ENCODE assay signal across 1 cellular context in the genomic region with DNA sequence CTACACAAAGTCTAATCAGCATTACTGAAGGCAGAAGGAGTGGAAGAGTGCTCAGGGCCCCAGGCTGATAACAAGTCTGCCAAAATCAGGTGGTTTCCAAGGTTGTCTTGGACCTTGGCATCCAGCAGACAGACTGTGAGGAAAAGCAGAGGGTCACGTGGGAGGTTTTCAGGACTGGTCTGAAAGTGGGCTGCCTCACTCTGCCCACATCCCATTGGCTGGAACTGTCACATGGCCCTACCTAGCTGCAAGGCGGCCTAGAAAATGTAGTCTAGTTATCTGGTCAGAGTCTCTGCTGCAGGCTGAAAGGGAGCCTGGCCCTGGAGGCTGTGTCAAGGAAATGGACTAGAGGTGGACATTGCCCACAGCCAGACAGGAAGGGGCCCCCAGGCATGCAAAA.
TF ChIP-seq lines count a peak whose summit lies in the region.

No MANE protein-coding gene starts in this region.

TF ChIP-seq in Ishikawa, 13 proteins besides CTCF, POLR2A, EP300 and RAD21 (continued from another document):
- TF ChIP-seq, protein P1, sequence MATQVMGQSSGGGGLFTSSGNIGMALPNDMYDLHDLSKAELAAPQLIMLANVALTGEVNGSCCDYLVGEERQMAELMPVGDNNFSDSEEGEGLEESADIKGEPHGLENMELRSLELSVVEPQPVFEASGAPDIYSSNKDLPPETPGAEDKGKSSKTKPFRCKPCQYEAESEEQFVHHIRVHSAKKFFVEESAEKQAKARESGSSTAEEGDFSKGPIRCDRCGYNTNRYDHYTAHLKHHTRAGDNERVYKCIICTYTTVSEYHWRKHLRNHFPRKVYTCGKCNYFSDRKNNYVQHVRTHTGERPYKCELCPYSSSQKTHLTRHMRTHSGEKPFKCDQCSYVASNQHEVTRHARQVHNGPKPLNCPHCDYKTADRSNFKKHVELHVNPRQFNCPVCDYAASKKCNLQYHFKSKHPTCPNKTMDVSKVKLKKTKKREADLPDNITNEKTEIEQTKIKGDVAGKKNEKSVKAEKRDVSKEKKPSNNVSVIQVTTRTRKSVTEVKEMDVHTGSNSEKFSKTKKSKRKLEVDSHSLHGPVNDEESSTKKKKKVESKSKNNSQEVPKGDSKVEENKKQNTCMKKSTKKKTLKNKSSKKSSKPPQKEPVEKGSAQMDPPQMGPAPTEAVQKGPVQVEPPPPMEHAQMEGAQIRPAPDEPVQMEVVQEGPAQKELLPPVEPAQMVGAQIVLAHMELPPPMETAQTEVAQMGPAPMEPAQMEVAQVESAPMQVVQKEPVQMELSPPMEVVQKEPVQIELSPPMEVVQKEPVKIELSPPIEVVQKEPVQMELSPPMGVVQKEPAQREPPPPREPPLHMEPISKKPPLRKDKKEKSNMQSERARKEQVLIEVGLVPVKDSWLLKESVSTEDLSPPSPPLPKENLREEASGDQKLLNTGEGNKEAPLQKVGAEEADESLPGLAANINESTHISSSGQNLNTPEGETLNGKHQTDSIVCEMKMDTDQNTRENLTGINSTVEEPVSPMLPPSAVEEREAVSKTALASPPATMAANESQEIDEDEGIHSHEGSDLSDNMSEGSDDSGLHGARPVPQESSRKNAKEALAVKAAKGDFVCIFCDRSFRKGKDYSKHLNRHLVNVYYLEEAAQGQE (IDR thresholded peaks at IDR 0.05; ENCODE audit: low read depth): no peak
